In genomic region chr3:196666001-196666867, GRCh38 we compare ENCODE assay signal across 1 cellular context.
A peak's percentile ranks its signal among the peaks of the same experiment; 100 is the strongest.
TF ChIP-seq lines count a peak whose summit lies in the region.

No MANE protein-coding gene starts in this region.

TF ChIP-seq in HepG2, 621 proteins besides CTCF, POLR2A, EP300 and RAD21 (continued from another document and continues in another):
- no peak for TF ChIP-seq RNF219 (CRISPR knock-in tag; IDR thresholded peaks at IDR 0.05)
- peak; percentile 74; the same call in 1 of the 2 replicates for TF ChIP-seq SOX5 (CRISPR knock-in tag; IDR thresholded peaks at IDR 0.05; ENCODE audit: borderline replicate concordance)
- TF ChIP-seq MED8 (CRISPR knock-in tag; IDR thresholded peaks at IDR 0.05; ENCODE audit: insufficient replicate concordance), result no peak
- TF ChIP-seq ZFP41 (CRISPR knock-in tag; IDR thresholded peaks at IDR 0.05; ENCODE audit: borderline replicate concordance), result no peak
- TF ChIP-seq KLF15 (CRISPR knock-in tag; IDR thresholded peaks at IDR 0.05; ENCODE audit: borderline replicate concordance), result no peak
- TF ChIP-seq MTA1 (CRISPR knock-in tag; IDR thresholded peaks at IDR 0.05; ENCODE audit: borderline replicate concordance), result no peak
- no peak for TF ChIP-seq THYN1 (CRISPR knock-in tag; IDR thresholded peaks at IDR 0.05; ENCODE audit: borderline replicate concordance, low read depth)
- TF ChIP-seq ATF6 (CRISPR knock-in tag; conservative IDR thresholded peaks at IDR 0.05), result no peak
- TF ChIP-seq ZNF740 (CRISPR knock-in tag; IDR thresholded peaks at IDR 0.05), result no peak
- TF ChIP-seq MTA3 (CRISPR knock-in tag; IDR thresholded peaks at IDR 0.05), result no peak
- no peak for TF ChIP-seq ZNF691 (CRISPR knock-in tag; IDR thresholded peaks at IDR 0.05; ENCODE audit: borderline replicate concordance, low read depth)
- TF ChIP-seq ZNF616 (CRISPR knock-in tag; IDR thresholded peaks at IDR 0.05; ENCODE audit: low read depth), result no peak
- no peak for TF ChIP-seq ZNF672 (CRISPR knock-in tag; IDR thresholded peaks at IDR 0.05)
- TF ChIP-seq ZNF124 (CRISPR knock-in tag; IDR thresholded peaks at IDR 0.05), result no peak
- no peak for TF ChIP-seq ZMYM2 (CRISPR knock-in tag; IDR thresholded peaks at IDR 0.05)
- no peak for TF ChIP-seq KLF16 (CRISPR knock-in tag; IDR thresholded peaks at IDR 0.05)
- TF ChIP-seq KIAA2018 (CRISPR knock-in tag; IDR thresholded peaks at IDR 0.05; ENCODE audit: borderline replicate concordance), result no peak
- no peak for TF ChIP-seq NFE2L2 (IDR thresholded peaks at IDR 0.05; ENCODE audit: low read length)
- no peak for TF ChIP-seq BRCA1 (CRISPR knock-in tag; IDR thresholded peaks at IDR 0.05)
- TF ChIP-seq AKNA (CRISPR knock-in tag; IDR thresholded peaks at IDR 0.05; ENCODE audit: borderline replicate concordance), result no peak
- TF ChIP-seq ZNF296 (CRISPR knock-in tag; conservative IDR thresholded peaks at IDR 0.05), result no peak
- no peak for TF ChIP-seq RORA (CRISPR knock-in tag; IDR thresholded peaks at IDR 0.05)
- no peak for TF ChIP-seq ZZZ3 (CRISPR knock-in tag; IDR thresholded peaks at IDR 0.05; ENCODE audit: borderline replicate concordance)
- TF ChIP-seq ZNF7 (CRISPR knock-in tag; IDR thresholded peaks at IDR 0.05), result no peak
- no peak for TF ChIP-seq ZNF101 (CRISPR knock-in tag; IDR thresholded peaks at IDR 0.05; ENCODE audit: borderline replicate concordance, low read depth)
- no peak for TF ChIP-seq FOXA1 (IDR thresholded peaks at IDR 0.05)
- peak; percentile 52 for TF ChIP-seq FOXA1 (CRISPR knock-in tag; IDR thresholded peaks at IDR 0.05)
- no peak for TF ChIP-seq KAT2B (IDR thresholded peaks at IDR 0.05; ENCODE audit: borderline replicate concordance, low read depth, low read length)
- TF ChIP-seq REPIN1 (CRISPR knock-in tag; IDR thresholded peaks at IDR 0.05; ENCODE audit: borderline replicate concordance, low read depth), result 0 out of 2 replicates have a peak, but pooled peaks have one; percentile 23
- TF ChIP-seq HNF1A (IDR thresholded peaks at IDR 0.05; ENCODE audit: low read depth), result no peak
- no peak; the same call in 1 of the 2 replicates for TF ChIP-seq HNF1A (CRISPR knock-in tag; IDR thresholded peaks at IDR 0.05; ENCODE audit: borderline replicate concordance)
- TF ChIP-seq FOSL1 (CRISPR knock-in tag; IDR thresholded peaks at IDR 0.05; ENCODE audit: borderline replicate concordance), result no peak
- no peak for TF ChIP-seq ZNF781 (CRISPR knock-in tag; IDR thresholded peaks at IDR 0.05; ENCODE audit: borderline replicate concordance, not compliant biosample characterization)
- peak; percentile 65 for TF ChIP-seq ZNF331 (CRISPR knock-in tag; IDR thresholded peaks at IDR 0.05)
- no peak for TF ChIP-seq BRF2 (CRISPR knock-in tag; IDR thresholded peaks at IDR 0.05)
